ENCODE assay signal across 26 cellular contexts in the genomic region with DNA sequence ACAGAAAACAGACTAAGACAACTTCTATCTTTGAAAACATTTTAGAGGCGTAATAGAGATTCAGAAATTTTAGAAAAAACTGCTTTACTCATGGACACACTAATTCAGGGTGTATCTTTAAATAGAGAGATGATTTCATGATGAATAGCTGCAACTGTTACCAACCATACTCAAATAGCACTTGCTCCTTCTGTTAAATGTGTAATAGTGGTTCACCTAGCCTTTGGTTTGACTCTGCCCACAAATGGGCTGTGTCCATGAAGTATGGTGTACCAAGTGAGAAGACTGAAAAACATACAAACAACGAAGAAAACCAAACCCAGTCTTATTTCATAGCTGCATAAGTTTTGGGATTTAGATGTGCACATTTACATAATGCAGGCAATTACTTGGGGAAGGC.
"Had no signal": no experiment of that assay in that cellular context is flagged by ENCODE, and none has a peak within 500 bp of the region (broad histone marks: within the 10 kb centered on the region; RNA-seq: fewer than 3 reads in every experiment).

No MANE protein-coding gene starts in this region.

- DNase-seq: stimulated activated CD4-positive, alpha-beta T cell treated with anti-CD3 and anti-CD28 coated beads, Interleukin-2, amount 100 ng/mL, for 48 hours; stimulated activated CD4-positive, alpha-beta T cell treated with anti-CD3 and anti-CD28 coated beads, Interleukin-4, amount 100 ng/mL, for 1 hour; stimulated activated CD4-positive, alpha-beta T cell treated with anti-CD3 and anti-CD28 coated beads, Interleukin-4, amount 100 ng/mL, for 24 hours; stimulated activated CD4-positive, alpha-beta T cell treated with anti-CD3 and anti-CD28 coated beads, Interleukin-4, amount 100 ng/mL, for 4 hours; stimulated activated CD8-positive, alpha-beta memory T cell treated with anti-CD3 and anti-CD28 coated beads, Interleukin-4, amount 100 ng/mL, for 48 hours; stimulated activated naive B cell treated with anti-CD40 and anti-IgM and Interleukin-4, amounts not matched to agents 10 μg/mL and 1 μg/mL and 100 μg/mL, for 72 hours; stimulated activated naive CD4-positive, alpha-beta T cell; stimulated activated naive CD4-positive, alpha-beta T cell treated with Interleukin-2 at 50 U/mL for 16 hours; stimulated activated naive CD8-positive, alpha-beta T cell treated with anti-CD3 and anti-CD28 coated beads, Interleukin-15, amount 100 ng/mL, for 72 hours; stimulated activated naive CD8-positive, alpha-beta T cell treated with anti-CD3 and anti-CD28 coated beads, Interleukin-15, Interleukin-2, amounts not matched to agents 100 U/mL and 50 U/mL, for 24 hours; stomach; substantia nigra; testis; thyroid gland; tibial artery; transverse colon; trophoblast cell; upper lobe of left lung; upper lobe of right lung; uterus had no signal

- H3K27ac ChIP-seq: stomach, suprapubic skin, testis, thoracic aorta, thyroid gland, tibial artery, tibial nerve, transverse colon, upper lobe of left lung, upper lobe of right lung, uterus, vagina had no signal

- H3K4me1 ChIP-seq: stomach, suprapubic skin, testis, thyroid gland, tibial artery, tibial nerve, transverse colon, upper lobe of left lung, upper lobe of right lung, uterus, vagina had no signal

- H3K27me3 ChIP-seq: stomach, suprapubic skin, testis, thyroid gland, tibial artery, tibial nerve, transverse colon, upper lobe of left lung, upper lobe of right lung, uterus, vagina had no signal

- H3K9me3 ChIP-seq: stomach, suprapubic skin, testis, thoracic aorta, thyroid gland, tibial artery, tibial nerve, transverse colon, upper lobe of left lung, upper lobe of right lung, uterus, vagina had no signal

- H3K4me3 ChIP-seq: stomach, suprapubic skin, testis, thoracic aorta, thyroid gland, tibial artery, tibial nerve, transverse colon, upper lobe of left lung, upper lobe of right lung, uterus, vagina had no signal

- H3K36me3 ChIP-seq: stomach, suprapubic skin, thoracic aorta, thyroid gland, tibial artery, tibial nerve, transverse colon, upper lobe of left lung, upper lobe of right lung, uterus, vagina had no signal

- ATAC-seq: stimulated activated effector memory CD8-positive, alpha-beta T cell treated with anti-CD3 and anti-CD28 coated beads, Interleukin-12 subunit alpha, Interleukin-12 subunit beta, amount 100 ng/mL, for 72 hours; stimulated activated memory B cell treated with anti-CD40 and anti-IgM and Interleukin-4, amounts not matched to agents 10 μg/mL and 1 μg/mL and 100 μg/mL, for 72 hours; stimulated activated naive B cell treated with anti-CD40 and anti-IgM and Interleukin-4, amounts not matched to agents 10 μg/mL and 1 μg/mL and 100 μg/mL, for 72 hours; stimulated activated naive CD8-positive, alpha-beta T cell treated with anti-CD3 and anti-CD28 coated beads, Interleukin-15, amount 100 ng/mL, for 72 hours; stimulated activated naive CD8-positive, alpha-beta T cell treated with anti-CD3 and anti-CD28 coated beads, Interleukin-15, Interleukin-2, amounts not matched to agents 100 U/mL and 50 U/mL, for 24 hours; upper lobe of right lung had no signal
